Comparison of ENCODE assay signal across 14 cellular contexts in the genomic region with DNA sequence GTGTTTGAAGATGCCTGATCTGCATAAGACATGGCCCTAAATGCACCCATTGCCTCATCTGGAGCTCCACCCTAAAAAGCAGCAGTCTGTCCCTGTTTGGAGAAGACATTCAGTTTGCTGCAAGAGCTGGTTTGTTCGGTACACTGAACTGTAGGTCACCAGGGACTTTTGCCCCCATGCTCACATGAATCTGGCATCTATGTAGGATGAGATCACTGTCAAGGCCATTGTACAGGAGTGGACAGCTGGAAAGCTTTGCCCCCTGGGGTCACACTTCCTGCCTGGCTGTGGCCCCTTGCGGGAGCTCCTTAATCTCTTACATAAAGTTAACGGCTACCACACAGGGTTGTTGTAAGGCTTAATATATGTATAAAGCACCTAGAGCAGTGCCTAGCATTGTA.
A peak's percentile ranks its signal among the peaks of the same experiment; 100 is the strongest.
DNase-seq lines count a peak whose midpoint lies in the region; ATAC-seq and TF ChIP-seq lines count a peak whose summit lies in the region.
"Had no signal": no experiment of that assay in that cellular context is flagged by ENCODE, and none has a peak within 500 bp of the region (broad histone marks: within the 10 kb centered on the region; RNA-seq: fewer than 3 reads in every experiment).

No MANE protein-coding gene starts in this region.

- no peaks in the 10 kb centered on the region for H3K27me3 ChIP-seq in PC-9 (ENCODE audit: insufficient read depth, low read depth)

- H4K20me1 ChIP-seq in PC-9 (ENCODE audit: insufficient read depth), result 0 out of 2 replicates have a peak, but pooled peaks cover 7% of the 10 kb centered on the region

- no peak for ATAC-seq in GM21447 (IDR thresholded peaks at IDR 0.05; ENCODE audit: unreplicated experiment)

- no peaks in the 10 kb centered on the region for H3K9me3 Mint-ChIP-seq in progenitor cell of endocrine pancreas (ENCODE audit: low read depth)
- H3K9me3 Mint-ChIP-seq: activated naive CD8-positive, alpha-beta T cell treated with anti-CD3 and anti-CD28 coated beads, Interleukin-2, amount 10 ng/mL, durations not matched to agents 7 days and 5 days; CD8-positive, alpha-beta memory T cell had no signal

- H3K27ac ChIP-seq in PC-9, result no peak overlapping the region
- H3K27ac ChIP-seq: VCaP had no signal

- intact Hi-C loops in PC-9 (cut with micrococcal nuclease; ENCODE audit: unreplicated experiment), result no loop called here

- H3K4me1 Mint-ChIP-seq in progenitor cell of endocrine pancreas (ENCODE audit: low read depth), result no peaks in the 10 kb centered on the region
- H3K4me1 Mint-ChIP-seq: activated naive CD8-positive, alpha-beta T cell treated with anti-CD3 and anti-CD28 coated beads, Interleukin-2, amount 10 ng/mL, durations not matched to agents 7 days and 5 days; CD8-positive, alpha-beta memory T cell had no signal

- no peaks in the 10 kb centered on the region for H3K9me2 ChIP-seq in PC-9 (ENCODE audit: insufficient read depth)

- peaks cover 7% of the 10 kb centered on the region for H3K36me3 ChIP-seq in PC-9 (ENCODE audit: low read depth)

- no peak overlapping the region for H3K4me3 Mint-ChIP-seq in progenitor cell of endocrine pancreas (ENCODE audit: low read depth)
- H3K4me3 Mint-ChIP-seq: activated naive CD8-positive, alpha-beta T cell treated with anti-CD3 and anti-CD28 coated beads, Interleukin-2, amount 10 ng/mL, durations not matched to agents 7 days and 5 days; CD8-positive, alpha-beta memory T cell had no signal

- BruUV-seq in PC-9 (replicated peaks; lab: Mats Ljungman, UMichigan), result TSS peak; percentile 15

- DNase-seq in HCEC 1CT, result peak; percentile 31
- no peak for DNase-seq in PC-9
- DNase-seq in glomerular visceral epithelial cell (ENCODE audit: extremely low spot score), result peak; percentile 24
- no peak for DNase-seq in progenitor cell of endocrine pancreas (ENCODE audit: low spot score, unreplicated experiment)
- no peak for DNase-seq in activated CD4-positive, alpha-beta T cell treated with anti-CD3 and anti-CD28 coated beads for 48 hours
- no peak for DNase-seq in NCI-H1436 treated with DMSO at 0.1 percent for 48 hours (lab: John Stamatoyannopoulos, UW)
- DNase-seq: activated CD8-positive, alpha-beta memory T cell treated with anti-CD3 and anti-CD28 coated beads, Interleukin-2, amount 50 U/mL, for 4 hours; activated naive CD8-positive, alpha-beta T cell treated with anti-CD3 and anti-CD28 coated beads, Interleukin-2, amount 10 ng/mL, durations not matched to agents 7 days and 5 days; CD8-positive, alpha-beta memory T cell; NCI-H1092 treated with DMSO at 0.1 percent for 48 hours; NCI-H526; stimulated activated CD4-positive, alpha-beta T cell treated with anti-CD3 and anti-CD28 coated beads, Interleukin-12 subunit alpha, Interleukin-12 subunit beta, amount 100 ng/mL, for 4 hours had no signal

- H3F3A ChIP-seq in PC-9 (ENCODE audit: insufficient read depth, low read depth), result peaks cover 22% of the 10 kb centered on the region; the same call in 1 of the 2 replicates

- H2AFZ ChIP-seq in PC-9, result no peak overlapping the region

- H3K4me2 ChIP-seq in PC-9, result no peak overlapping the region

- no peaks in the 10 kb centered on the region for H3K79me2 ChIP-seq in PC-9 (ENCODE audit: low read depth)

- peak overlapping the region; percentile 15 for H3K27ac Mint-ChIP-seq in progenitor cell of endocrine pancreas
- H3K27ac Mint-ChIP-seq: activated naive CD8-positive, alpha-beta T cell treated with anti-CD3 and anti-CD28 coated beads, Interleukin-2, amount 10 ng/mL, durations not matched to agents 7 days and 5 days; CD8-positive, alpha-beta memory T cell had no signal

- CTCF ChIA-PET in PC-9 (lab: Charles Lee), result no interaction called here

- no peak overlapping the region for H3K4me3 ChIP-seq in PC-9

- peaks cover 10% of the 10 kb centered on the region for H3K36me3 Mint-ChIP-seq in progenitor cell of endocrine pancreas (ENCODE audit: insufficient read depth)

- no peaks in the 10 kb centered on the region for H3K4me1 ChIP-seq in PC-9 (replicated peaks; ENCODE audit: insufficient read depth)

- no peaks in the 10 kb centered on the region for H3K9me3 ChIP-seq in PC-9 (ENCODE audit: insufficient read depth, low read depth)

- POLR2A ChIA-PET in PC-9 (lab: Charles Lee; ENCODE audit: unreplicated experiment), result no interaction called here

- TF ChIP-seq CTCF in PC-9 (conservative IDR thresholded peaks at IDR 0.05) (no peak), progenitor cell of endocrine pancreas (IDR thresholded peaks at IDR 0.05; ENCODE audit: unreplicated experiment) (no peak)

- no peaks in the 10 kb centered on the region for H3K27me3 Mint-ChIP-seq in progenitor cell of endocrine pancreas
- H3K27me3 Mint-ChIP-seq: activated naive CD8-positive, alpha-beta T cell treated with anti-CD3 and anti-CD28 coated beads, Interleukin-2, amount 10 ng/mL, durations not matched to agents 7 days and 5 days; CD8-positive, alpha-beta memory T cell had no signal

Comparison
In these comparisons a context has a peak if more than half of its experiments do, and no peak if none do; other contexts are left out.
1. DNase-seq: peak in HCEC 1CT (single experiment) and glomerular visceral epithelial cell (single experiment); none in PC-9 (0 of 2), progenitor cell of endocrine pancreas (single experiment), activated CD4-positive, alpha-beta T cell treated with anti-CD3 and anti-CD28 coated beads for 48 hours (single experiment) and NCI-H1436 treated with DMSO at 0.1 percent for 48 hours (single experiment).